In genomic region chr6:40896696-40897095, GRCh38 we compare ENCODE assay signal across 16 cellular contexts.
DNase-seq lines count a peak whose midpoint lies in the region; ATAC-seq, FAIRE-seq and TF ChIP-seq lines count a peak whose summit lies in the region.
"Had no signal": no experiment of that assay in that cellular context is flagged by ENCODE, and none has a peak within 500 bp of the region (broad histone marks: within the 10 kb centered on the region; RNA-seq: fewer than 3 reads in every experiment).

No MANE protein-coding gene starts in this region.

- dilution Hi-C loops in mammary epithelial cell (cut with HindIII; ENCODE audit: low sequenced_read_pairs): no loop called here

- CTCF ChIA-PET in A549 (lab: Yijun Ruan, JAX): interaction anchor here (0.7 to 5.1 kb wide), 6 partner anchors 10 to 169 kb away, joined by 3 to 71 read pairs (median 4); no protein-coding TSS in a partner anchor
- CTCF ChIA-PET in mammary epithelial cell (lab: Charles Lee; ENCODE audit: low non-redundant PET): no interaction called here

- in situ Hi-C loops in mammary epithelial cell (cut with MboI; ENCODE audit: low sequenced_read_pairs in 2 of 2): loop anchor here (5.0 to 10.0 kb wide), 2 partner anchors 126 to 128 kb away; no protein-coding TSS in a partner anchor

- TF ChIP-seq POLR2A in A549 (IDR thresholded peaks at IDR 0.05; ENCODE audit: low read length): no peak

- TF ChIP-seq CTCF in A549 (IDR thresholded peaks at IDR 0.05): no peak
- TF ChIP-seq CTCF in ascending aorta (IDR thresholded peaks at IDR 0.05): no peak
- TF ChIP-seq CTCF in fibroblast of the aortic adventitia (IDR thresholded peaks at IDR 0.05; ENCODE audit: insufficient read depth, low read length): no peak
- no peak for TF ChIP-seq CTCF in pancreas (IDR thresholded peaks at IDR 0.05)
- no peak for TF ChIP-seq CTCF in mammary epithelial cell (conservative IDR thresholded peaks at IDR 0.05 in 1 of 2, IDR thresholded peaks at IDR 0.05 in 1 of 2; ENCODE audit: extremely low read depth in 1 of 2, insufficient read depth in 1 of 2, low read depth in 1 of 2, low read length in 2 of 2)
- no peak for TF ChIP-seq CTCF in omental fat pad (IDR thresholded peaks at IDR 0.05)

- FAIRE-seq in A549 (lab: Jason Lieb, UNC): no peak
- no peak for FAIRE-seq in pancreas (lab: Jason Lieb, UNC)
- FAIRE-seq: GM12878, GM18507, RCC 7860 had no signal

- no peak overlapping the region for H3K9ac ChIP-seq in mammary epithelial cell (ENCODE audit: insufficient read depth, low read length)

- no peak for TF ChIP-seq RAD21 in A549 (conservative IDR thresholded peaks at IDR 0.05 in 1 of 2, IDR thresholded peaks at IDR 0.05 in 1 of 2)

- H3K27me3 ChIP-seq in ascending aorta (no peaks in the 10 kb centered on the region), pancreas (no peaks in the 10 kb centered on the region), mammary epithelial cell (ENCODE audit: insufficient read depth, low read length) (no peaks in the 10 kb centered on the region)

- POLR2A ChIA-PET in A549 (lab: Yijun Ruan, JAX): no interaction called here

- ATAC-seq in A549 (no peak), pancreas (peak; percentile 48 to 77 (median 58)), omental fat pad (ENCODE audit: low FRiP score) (no peak)
- ATAC-seq: GM12878 had no signal

- TF ChIP-seq EP300 in A549 (IDR thresholded peaks at IDR 0.05): no peak

- intact Hi-C loops in ascending aorta (cut with DNase I) (loop anchor here (5.0 kb wide), 2 partner anchors 131 to 176 kb away; partner anchors contain the start of genes NFYA and OARD1), pancreas (cut with DNase I) (loop anchor here (10.0 kb wide), 2 partner anchors 128 to 138 kb away; partner anchors contain the start of gene UNC5CL (in 1 of the 3)), mammary epithelial cell (cut with micrococcal nuclease) (loop anchor here (5.0 kb wide), 2 partner anchors 111 to 421 kb away; no protein-coding TSS in a partner anchor)

- H3K9me3 ChIP-seq in A549 (no peaks in the 10 kb centered on the region), ascending aorta (no peaks in the 10 kb centered on the region), pancreas (no peaks in the 10 kb centered on the region), mammary epithelial cell (replicated peaks; ENCODE audit: insufficient read depth, low read length) (no peaks in the 10 kb centered on the region)
- H3K9me3 ChIP-seq: HAP-1 had no signal

- H3K79me2 ChIP-seq in mammary epithelial cell (ENCODE audit: insufficient read depth, low read length): no peaks in the 10 kb centered on the region

- BruUV-seq in mammary epithelial cell (replicated peaks; lab: Mats Ljungman, UMichigan): no TSS peak

- H2AFZ ChIP-seq in mammary epithelial cell (ENCODE audit: low read depth, low read length): no peak overlapping the region

- no peak overlapping the region for H3K4me2 ChIP-seq in A549
- H3K4me2 ChIP-seq in mammary epithelial cell (ENCODE audit: insufficient read depth, low read depth, low read length): no peak overlapping the region

- DNase-seq in A549 (ENCODE audit: low read depth in 1 of 2, low spot score in 1 of 2): no peak
- DNase-seq in ascending aorta (ENCODE audit: low spot score in 2 of 2): no peak
- DNase-seq in fibroblast of the aortic adventitia (ENCODE audit: low read depth): peak; percentile 51
- DNase-seq in pancreas: peak in 2 of 6 donors; percentile 25 to 52
- DNase-seq in stimulated activated CD4-positive, alpha-beta T cell treated with anti-CD3 and anti-CD28 coated beads, Interleukin-4, amount 100 ng/mL, for 1 hour: no peak
- DNase-seq in mammary epithelial cell: no peak
- DNase-seq in GDM1 (lab: John Stamatoyannopoulos, UW): no peak
- DNase-seq in omental fat pad (ENCODE audit: low spot score): no peak
- DNase-seq: DMS53, NCI-H1417 treated with DMSO at 0.1 percent for 48 hours, NCI-H2029, NCI-H2171 treated with DMSO at 0.1 percent for 48 hours had no signal

- H3K4me3 ChIP-seq in A549 (no peak overlapping the region), ascending aorta (no peak overlapping the region), fibroblast of the aortic adventitia (ENCODE audit: low read depth, low read length) (no peak overlapping the region), pancreas (no peak overlapping the region), mammary epithelial cell (replicated peaks in 1 of 3; ENCODE audit: insufficient read depth in 1 of 3, low read depth in 2 of 3, low read length in 3 of 3) (no peak overlapping the region)
- H3K4me3 ChIP-seq: GM12878, HAP-1 had no signal

- peaks cover 8% of the 10 kb centered on the region for H3K4me1 ChIP-seq in A549
- H3K4me1 ChIP-seq in ascending aorta: peaks cover 11 to 35% of the 10 kb centered on the region in 2 donors
- H3K4me1 ChIP-seq in pancreas: peaks cover 12 to 17% (median 15%) of the 10 kb centered on the region in 3 donors
- no peaks in the 10 kb centered on the region for H3K4me1 ChIP-seq in mammary epithelial cell (ENCODE audit: insufficient read depth, low read length)
- H3K4me1 ChIP-seq: HAP-1 had no signal

- no peaks in the 10 kb centered on the region for H4K20me1 ChIP-seq in mammary epithelial cell (ENCODE audit: insufficient read depth, low read length)

- H3K36me3 ChIP-seq in ascending aorta: no peaks in the 10 kb centered on the region
- no peaks in the 10 kb centered on the region for H3K36me3 ChIP-seq in pancreas
- no peaks in the 10 kb centered on the region for H3K36me3 ChIP-seq in mammary epithelial cell (ENCODE audit: insufficient read depth, low read length)
- H3K36me3 ChIP-seq: HAP-1 had no signal

- 94% methylated on average over 3 of the region's 3 CpGs for WGBS in A549 (ENCODE audit: missing lambda C conversion rate)
- 11 to 18% methylated on average over 3 of the region's 3 CpGs for WGBS in pancreas, 2 donors
- WGBS in mammary epithelial cell (ENCODE audit: low coverage, missing lambda C conversion rate): 48% methylated on average over 3 of the region's 3 CpGs

- H3K27ac ChIP-seq in A549 (peak overlapping the region; percentile 80 to 83; a peak in 5 of 6 replicates), ascending aorta (peak overlapping the region; percentile 43 to 45), pancreas (peak overlapping the region in 2 of 4 donors; percentile 24 to 51), mammary epithelial cell (ENCODE audit: insufficient read depth, low read depth, low read length) (no peak overlapping the region)

TF ChIP-seq in A549, 52 proteins besides CTCF, POLR2A, EP300 and RAD21:
- TF ChIP-seq, protein P1, sequence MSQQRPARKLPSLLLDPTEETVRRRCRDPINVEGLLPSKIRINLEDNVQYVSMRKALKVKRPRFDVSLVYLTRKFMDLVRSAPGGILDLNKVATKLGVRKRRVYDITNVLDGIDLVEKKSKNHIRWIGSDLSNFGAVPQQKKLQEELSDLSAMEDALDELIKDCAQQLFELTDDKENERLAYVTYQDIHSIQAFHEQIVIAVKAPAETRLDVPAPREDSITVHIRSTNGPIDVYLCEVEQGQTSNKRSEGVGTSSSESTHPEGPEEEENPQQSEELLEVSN (IDR thresholded peaks at IDR 0.05; ENCODE audit: borderline replicate concordance, low read depth): no peak
- TF ChIP-seq, protein P2, sequence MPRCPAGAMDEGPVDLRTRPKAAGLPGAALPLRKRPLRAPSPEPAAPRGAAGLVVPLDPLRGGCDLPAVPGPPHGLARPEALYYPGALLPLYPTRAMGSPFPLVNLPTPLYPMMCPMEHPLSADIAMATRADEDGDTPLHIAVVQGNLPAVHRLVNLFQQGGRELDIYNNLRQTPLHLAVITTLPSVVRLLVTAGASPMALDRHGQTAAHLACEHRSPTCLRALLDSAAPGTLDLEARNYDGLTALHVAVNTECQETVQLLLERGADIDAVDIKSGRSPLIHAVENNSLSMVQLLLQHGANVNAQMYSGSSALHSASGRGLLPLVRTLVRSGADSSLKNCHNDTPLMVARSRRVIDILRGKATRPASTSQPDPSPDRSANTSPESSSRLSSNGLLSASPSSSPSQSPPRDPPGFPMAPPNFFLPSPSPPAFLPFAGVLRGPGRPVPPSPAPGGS (IDR thresholded peaks at IDR 0.05): no peak
- no peak for TF ChIP-seq EHMT2 (IDR thresholded peaks at IDR 0.05; ENCODE audit: low read depth)
- TF ChIP-seq HDAC2 (IDR thresholded peaks at IDR 0.05): no peak
- TF ChIP-seq SMC3 (IDR thresholded peaks at IDR 0.05): no peak
- TF ChIP-seq JUN (IDR thresholded peaks at IDR 0.05): no peak

Comparison
In these comparisons a context has a peak if more than half of its experiments do, and no peak if none do; other contexts are left out.
1. ATAC-seq: peak in pancreas (4 of 4); none in A549 (0 of 2) and omental fat pad (single experiment).